Comparison of ENCODE assay signal across 21 cellular contexts in the genomic region with DNA sequence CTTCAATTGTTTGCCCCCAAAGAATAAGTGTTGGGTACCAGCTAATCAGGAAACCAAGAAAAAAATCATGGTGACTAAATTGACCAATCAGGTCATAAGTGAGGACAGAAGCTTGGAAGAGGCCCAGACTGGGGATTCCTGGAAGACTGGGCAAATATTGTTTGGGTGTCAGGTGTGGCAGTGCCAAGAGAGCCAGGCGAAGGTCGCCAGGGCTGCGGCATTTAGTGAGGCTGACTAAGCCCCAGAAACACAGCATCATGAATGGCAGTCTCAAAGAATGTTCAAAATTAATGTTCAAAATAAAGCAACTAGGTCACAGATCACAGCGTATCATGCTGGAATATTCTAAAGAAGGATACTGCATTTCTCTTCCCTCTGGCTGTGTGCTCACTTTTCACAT.
A peak's percentile ranks its signal among the peaks of the same experiment; 100 is the strongest.
DNase-seq lines count a peak whose midpoint lies in the region; ATAC-seq and TF ChIP-seq lines count a peak whose summit lies in the region.
"Had no signal": no experiment of that assay in that cellular context is flagged by ENCODE, and none has a peak within 500 bp of the region (broad histone marks: within the 10 kb centered on the region; RNA-seq: fewer than 3 reads in every experiment).

No MANE protein-coding gene starts in this region.

- 20 to 42% (median 33%) methylated on average over 4 of the region's 4 CpGs for WGBS in adrenal gland, 4 donors
- 34 to 38% methylated on average over 4 of the region's 4 CpGs for WGBS in heart right ventricle, 2 donors
- WGBS in ovary, 3 donors = 59 to 76% (median 74%) methylated on average over 4 of the region's 4 CpGs

- H3K4me1 ChIP-seq in adrenal gland (replicated peaks in 1 of 2) (peaks cover 10 to 33% of the 10 kb centered on the region in 2 donors), heart right ventricle (peaks cover 17 to 66% (median 56%) of the 10 kb centered on the region in 9 donors), ovary (ENCODE audit: insufficient read depth) (peaks cover 12% of the 10 kb centered on the region), thoracic aorta (ENCODE audit: control insufficient read depth in 1 of 2, low read depth in 2 of 2) (peaks cover 29 to 44% of the 10 kb centered on the region in 2 donors)

- no peaks in the 10 kb centered on the region for H3K36me3 ChIP-seq in adrenal gland (replicated peaks in 1 of 2)
- no peaks in the 10 kb centered on the region for H3K36me3 ChIP-seq in heart right ventricle
- H3K36me3 ChIP-seq in ovary = no peaks in the 10 kb centered on the region
- no peaks in the 10 kb centered on the region for H3K36me3 ChIP-seq in thoracic aorta
- H3K36me3 ChIP-seq: cardiac muscle cell had no signal

- intact Hi-C loops in adrenal gland (cut with DNase I) (no loop called here), heart right ventricle (cut with DNase I) (no loop called here), ovary (cut with DNase I) (no loop called here)

- H3K27me3 Mint-ChIP-seq in activated naive CD8-positive, alpha-beta T cell treated with anti-CD3 and anti-CD28 coated beads for 36 hours = no peaks in the 10 kb centered on the region
- H3K27me3 Mint-ChIP-seq: activated naive CD4-positive, alpha-beta T cell treated with anti-CD3 and anti-CD28 coated beads, Interleukin-2, amount 10 ng/mL, durations not matched to agents 7 days and 5 days had no signal

- no peak for TF ChIP-seq POLR2A in adrenal gland (IDR thresholded peaks at IDR 0.05)
- TF ChIP-seq POLR2A in ovary (IDR thresholded peaks at IDR 0.05) = no peak

- no peak overlapping the region for H3K4me3 Mint-ChIP-seq in activated naive CD8-positive, alpha-beta T cell treated with anti-CD3 and anti-CD28 coated beads for 36 hours
- H3K4me3 Mint-ChIP-seq: activated naive CD4-positive, alpha-beta T cell treated with anti-CD3 and anti-CD28 coated beads, Interleukin-2, amount 10 ng/mL, durations not matched to agents 7 days and 5 days; effector memory CD8-positive, alpha-beta T cell had no signal

- H3K4me3 ChIP-seq in adrenal gland (peak overlapping the region in 1 of 4 donors; percentile 26), heart right ventricle (peak overlapping the region in 4 of 10 donors; percentile 4 to 28 (median 10)), ovary (peak overlapping the region; percentile 12), thoracic aorta (peak overlapping the region; percentile 24)
- H3K4me3 ChIP-seq: cardiac muscle cell had no signal

- no peaks in the 10 kb centered on the region for H3K9me3 ChIP-seq in adrenal gland (replicated peaks in 1 of 3)
- H3K9me3 ChIP-seq in heart right ventricle = no peaks in the 10 kb centered on the region
- no peaks in the 10 kb centered on the region for H3K9me3 ChIP-seq in ovary
- H3K9me3 ChIP-seq in thoracic aorta = no peaks in the 10 kb centered on the region

- TF ChIP-seq EP300 in ovary (IDR thresholded peaks at IDR 0.05) = no peak

- no peaks in the 10 kb centered on the region for H3K9me3 Mint-ChIP-seq in activated naive CD8-positive, alpha-beta T cell treated with anti-CD3 and anti-CD28 coated beads for 36 hours
- H3K9me3 Mint-ChIP-seq: activated naive CD4-positive, alpha-beta T cell treated with anti-CD3 and anti-CD28 coated beads, Interleukin-2, amount 10 ng/mL, durations not matched to agents 7 days and 5 days; effector memory CD8-positive, alpha-beta T cell had no signal

- no peaks in the 10 kb centered on the region for H3K36me3 Mint-ChIP-seq in activated naive CD8-positive, alpha-beta T cell treated with anti-CD3 and anti-CD28 coated beads for 36 hours
- H3K36me3 Mint-ChIP-seq: activated naive CD4-positive, alpha-beta T cell treated with anti-CD3 and anti-CD28 coated beads, Interleukin-2, amount 10 ng/mL, durations not matched to agents 7 days and 5 days had no signal

- peak; percentile 62 to 88 (median 83) for DNase-seq in adrenal gland
- DNase-seq in heart right ventricle = peak in 1 of 2 donors; percentile 23
- DNase-seq in ovary = peak in 1 of 5 donors; percentile 39
- peak; percentile 31 for DNase-seq in thoracic aorta (ENCODE audit: low spot score)
- DNase-seq in stimulated activated naive CD4-positive, alpha-beta T cell treated with Interleukin-2 at 50 U/mL for 16 hours (lab: John Stamatoyannopoulos, UW) = no peak
- no peak for DNase-seq in NCI-H82 treated with DMSO at 0.1 percent for 48 hours (lab: John Stamatoyannopoulos, UW; ENCODE audit: unreplicated experiment)
- DNase-seq in activated naive CD8-positive, alpha-beta T cell treated with anti-CD3 and anti-CD28 coated beads for 36 hours = no peak
- DNase-seq in kidney tubule cell (ENCODE audit: low spot score) = no peak
- DNase-seq: activated CD4-positive, alpha-beta T cell treated with anti-CD3 and anti-CD28 coated beads for 48 hours; activated naive CD4-positive, alpha-beta T cell treated with anti-CD3 and anti-CD28 coated beads, Interleukin-2, amount 10 ng/mL, durations not matched to agents 7 days and 5 days; activated T-cell treated with anti-CD3 and anti-CD28 coated beads for 4 hours; effector memory CD8-positive, alpha-beta T cell; KG1; midbrain; NCI-H1105 treated with DMSO at 0.1 percent for 48 hours; NCI-H2171 treated with DMSO at 0.1 percent for 48 hours; NK-92 treated with Interleukin-12 subunit alpha and Interleukin-12 subunit beta, amount 100 ng/mL, for 24 hours; occipital lobe; SHP77 had no signal

- peak overlapping the region in 4 of 5 donors; percentile 20 to 79 (median 72) for H3K27ac ChIP-seq in adrenal gland
- H3K27ac ChIP-seq in heart right ventricle = peak overlapping the region; percentile 35 to 90 (median 58)
- peak overlapping the region in 1 of 2 donors; percentile 66 for H3K27ac ChIP-seq in ovary
- H3K27ac ChIP-seq in thoracic aorta = peak overlapping the region in 1 of 2 donors; percentile 31
- H3K27ac ChIP-seq: C4-2B, cardiac muscle cell had no signal

- H3K27me3 ChIP-seq in adrenal gland = no peaks in the 10 kb centered on the region
- H3K27me3 ChIP-seq in heart right ventricle = no peaks in the 10 kb centered on the region
- no peaks in the 10 kb centered on the region for H3K27me3 ChIP-seq in ovary
- no peaks in the 10 kb centered on the region for H3K27me3 ChIP-seq in thoracic aorta (replicated peaks; ENCODE audit: insufficient read depth)
- H3K27me3 ChIP-seq: cardiac muscle cell had no signal

- H3K27ac Mint-ChIP-seq in activated naive CD8-positive, alpha-beta T cell treated with anti-CD3 and anti-CD28 coated beads for 36 hours = no peak overlapping the region
- H3K27ac Mint-ChIP-seq: activated naive CD4-positive, alpha-beta T cell treated with anti-CD3 and anti-CD28 coated beads, Interleukin-2, amount 10 ng/mL, durations not matched to agents 7 days and 5 days; effector memory CD8-positive, alpha-beta T cell had no signal

- no peaks in the 10 kb centered on the region for H3K4me1 Mint-ChIP-seq in activated naive CD8-positive, alpha-beta T cell treated with anti-CD3 and anti-CD28 coated beads for 36 hours
- H3K4me1 Mint-ChIP-seq: activated naive CD4-positive, alpha-beta T cell treated with anti-CD3 and anti-CD28 coated beads, Interleukin-2, amount 10 ng/mL, durations not matched to agents 7 days and 5 days had no signal

- ATAC-seq in heart right ventricle (peak; percentile 28 to 86 (median 68)), thoracic aorta (ENCODE audit: insufficient number of reproducible peaks, low FRiP score, low read depth) (no peak)
- ATAC-seq: effector memory CD8-positive, alpha-beta T cell had no signal

- TF ChIP-seq CTCF in adrenal gland (IDR thresholded peaks at IDR 0.05) (no peak), heart right ventricle (IDR thresholded peaks at IDR 0.05) (no peak), ovary (IDR thresholded peaks at IDR 0.05) (no peak), thoracic aorta (IDR thresholded peaks at IDR 0.05) (no peak)

Comparison
In these comparisons a context has a peak if more than half of its experiments do, and no peak if none do; other contexts are left out.
1. DNase-seq: peak in adrenal gland (7 of 7) and thoracic aorta (single experiment); none in stimulated activated naive CD4-positive, alpha-beta T cell treated with Interleukin-2 at 50 U/mL for 16 hours (single experiment), NCI-H82 treated with DMSO at 0.1 percent for 48 hours (single experiment), activated naive CD8-positive, alpha-beta T cell treated with anti-CD3 and anti-CD28 coated beads for 36 hours (single experiment) and kidney tubule cell (single experiment).